9 cellular contexts compared by ENCODE assay signal in the genomic region with DNA sequence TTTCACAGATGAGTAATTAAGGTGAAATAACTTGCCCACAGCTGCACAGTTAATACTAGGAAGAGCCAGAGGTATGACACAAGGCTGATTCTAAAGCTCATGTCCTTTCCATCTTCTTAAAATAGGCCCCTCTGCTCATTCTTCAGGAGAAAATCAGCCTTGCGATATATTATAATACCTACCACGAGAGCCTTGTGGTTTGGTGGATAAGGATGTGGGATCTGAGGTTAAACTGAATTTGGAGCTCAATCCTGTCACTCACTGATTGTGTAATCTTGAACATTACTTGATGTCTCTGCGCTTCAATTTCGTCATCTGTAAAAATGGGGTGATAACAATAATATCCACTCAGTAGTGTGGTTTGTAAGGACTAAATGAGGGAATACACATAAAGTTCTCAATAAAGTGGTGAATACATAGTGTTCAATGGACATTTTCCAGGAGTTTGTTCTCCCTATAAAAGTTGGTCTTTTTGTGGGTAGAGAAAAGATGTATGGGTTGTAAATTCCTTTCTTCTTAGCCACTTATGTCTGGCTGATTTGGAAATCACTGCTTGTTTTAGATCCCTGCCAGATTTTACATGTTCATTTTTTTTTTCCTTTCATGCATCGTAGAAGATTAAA. TPM values are rescaled to one million over a fixed set of nuclear protein-coding genes. Genes with fewer than 3 reads are reported as not detected.
DNase-seq lines count a peak whose midpoint lies in the region; TF ChIP-seq lines count a peak whose summit lies in the region.
"Had no signal": no experiment of that assay in that cellular context is flagged by ENCODE, and none has a peak within 500 bp of the region (broad histone marks: within the 10 kb centered on the region; RNA-seq: fewer than 3 reads in every experiment).

No MANE protein-coding gene starts in this region.

- H3K4me1 Mint-ChIP-seq in activated naive CD4-positive, alpha-beta T cell treated with anti-CD3 and anti-CD28 coated beads, Interleukin-2, amount 10 ng/mL, durations not matched to agents 7 days and 5 days: peaks cover 8% of the 10 kb centered on the region

- H3K4me1 ChIP-seq in skeletal muscle satellite cell (ENCODE audit: control insufficient read depth, insufficient read depth, low read length): peaks cover 49% of the 10 kb centered on the region

- H3K27me3 ChIP-seq in skeletal muscle satellite cell (ENCODE audit: control insufficient read depth, insufficient read depth, low read length): no peaks in the 10 kb centered on the region

- DNase-seq in GM04504 (ENCODE audit: low read depth) (peak; percentile 85), OCI-M2 (lab: John Stamatoyannopoulos, UW; ENCODE audit: unreplicated experiment) (peak; percentile 9), choroid plexus epithelial cell (ENCODE audit: low read depth) (peak; percentile 93), NCI-H1930 (lab: John Stamatoyannopoulos, UW) (no peak), iPS-NIHi11 (ENCODE audit: low spot score) (no peak)
- DNase-seq in activated naive CD4-positive, alpha-beta T cell treated with anti-CD3 and anti-CD28 coated beads, Interleukin-2, amount 10 ng/mL, durations not matched to agents 7 days and 5 days: no peak
- DNase-seq: activated CD4-positive, alpha-beta T cell treated with anti-CD3 and anti-CD28 coated beads for 36 hours; NCI-H1694 treated with DMSO at 0.1 percent for 48 hours had no signal

- CTCF ChIA-PET in activated naive CD4-positive, alpha-beta T cell treated with anti-CD3 and anti-CD28 coated beads, Interleukin-2, amount 10 ng/mL, durations not matched to agents 7 days and 5 days (lab: Charles Lee): no interaction called here

- peaks cover 9% of the 10 kb centered on the region for H3K9me3 ChIP-seq in skeletal muscle satellite cell (replicated peaks; ENCODE audit: low read length)

- H3K36me3 ChIP-seq in skeletal muscle satellite cell (ENCODE audit: insufficient read depth, low read length): no peaks in the 10 kb centered on the region

- no peak overlapping the region for H3K27ac Mint-ChIP-seq in activated naive CD4-positive, alpha-beta T cell treated with anti-CD3 and anti-CD28 coated beads, Interleukin-2, amount 10 ng/mL, durations not matched to agents 7 days and 5 days
- H3K27ac Mint-ChIP-seq: activated CD4-positive, alpha-beta T cell treated with anti-CD3 and anti-CD28 coated beads for 36 hours had no signal

- H3K4me3 ChIP-seq in choroid plexus epithelial cell (ENCODE audit: low read depth, low read length) (no peak overlapping the region), skeletal muscle satellite cell (ENCODE audit: low read length) (no peak overlapping the region)

- TF ChIP-seq CTCF in choroid plexus epithelial cell (conservative IDR thresholded peaks at IDR 0.05; ENCODE audit: low read depth, low read length): no peak

- H3K4me3 Mint-ChIP-seq in activated naive CD4-positive, alpha-beta T cell treated with anti-CD3 and anti-CD28 coated beads, Interleukin-2, amount 10 ng/mL, durations not matched to agents 7 days and 5 days: no peak overlapping the region
- H3K4me3 Mint-ChIP-seq: activated CD4-positive, alpha-beta T cell treated with anti-CD3 and anti-CD28 coated beads for 36 hours had no signal

- peaks cover 11% of the 10 kb centered on the region for H3K9me3 Mint-ChIP-seq in activated naive CD4-positive, alpha-beta T cell treated with anti-CD3 and anti-CD28 coated beads, Interleukin-2, amount 10 ng/mL, durations not matched to agents 7 days and 5 days

- H3K27me3 Mint-ChIP-seq in activated naive CD4-positive, alpha-beta T cell treated with anti-CD3 and anti-CD28 coated beads, Interleukin-2, amount 10 ng/mL, durations not matched to agents 7 days and 5 days: no peaks in the 10 kb centered on the region
- H3K27me3 Mint-ChIP-seq: activated CD4-positive, alpha-beta T cell treated with anti-CD3 and anti-CD28 coated beads for 36 hours had no signal

- H3K36me3 Mint-ChIP-seq in activated naive CD4-positive, alpha-beta T cell treated with anti-CD3 and anti-CD28 coated beads, Interleukin-2, amount 10 ng/mL, durations not matched to agents 7 days and 5 days: no peaks in the 10 kb centered on the region

- peak overlapping the region; percentile 88 for H3K9ac ChIP-seq in skeletal muscle satellite cell (ENCODE audit: low read depth, low read length)

- peak overlapping the region; percentile 23 for H3K4me2 ChIP-seq in skeletal muscle satellite cell (ENCODE audit: low read length)

RNA-seq across cellular contexts. Expression of a gene that starts 25.1 kb away (rescaled TPM):
- 116 and 172 TPM in 2 replicates for total RNA-seq in skeletal muscle satellite cell (2012; rRNA removed)

Comparison
In these comparisons a context has a peak if more than half of its experiments do, and no peak if none do; other contexts are left out.
1. DNase-seq: peak in GM04504 (single experiment), OCI-M2 (single experiment) and choroid plexus epithelial cell (single experiment); none in NCI-H1930 (0 of 2), activated naive CD4-positive, alpha-beta T cell treated with anti-CD3 and anti-CD28 coated beads, Interleukin-2, amount 10 ng/mL, durations not matched to agents 7 days and 5 days (single experiment) and iPS-NIHi11 (single experiment).